Comparison of ENCODE assay signal across 1 cellular context in genomic region chr4:158722917-158723793, GRCh38.
A peak's percentile ranks its signal among the peaks of the same experiment; 100 is the strongest.
TF ChIP-seq lines count a peak whose summit lies in the region.

Gene PPID, minus strand, starts transcription at chr4:158723396. Its CDS starts 108 bp downstream, at chr4:158723288.

TF ChIP-seq in HepG2, 621 proteins besides CTCF, POLR2A, EP300 and RAD21 (continued from another document and continues in another):
- TF ChIP-seq ZBTB40 (IDR thresholded peaks at IDR 0.05) (peak; percentile 75), ZBTB40 (CRISPR knock-in tag; IDR thresholded peaks at IDR 0.05) (0 out of 2 replicates have a peak, but pooled peaks have one; percentile 27), SNAI1 (CRISPR knock-in tag; IDR thresholded peaks at IDR 0.05; ENCODE audit: borderline replicate concordance) (no peak), ARNTL (CRISPR knock-in tag; IDR thresholded peaks at IDR 0.05) (no peak), ZNF282 (IDR thresholded peaks at IDR 0.05; ENCODE audit: partially characterized antibody) (no peak), ZNF710 (CRISPR knock-in tag; IDR thresholded peaks at IDR 0.05; ENCODE audit: borderline replicate concordance) (no peak), E2F2 (CRISPR knock-in tag; IDR thresholded peaks at IDR 0.05; ENCODE audit: borderline replicate concordance) (no peak), ZNF713 (CRISPR knock-in tag; IDR thresholded peaks at IDR 0.05) (no peak), CERS6 (CRISPR knock-in tag; IDR thresholded peaks at IDR 0.05) (no peak), ETS1 (CRISPR knock-in tag; IDR thresholded peaks at IDR 0.05) (0 out of 2 replicates have a peak, but pooled peaks have one; percentile 24), ZNF33B (CRISPR knock-in tag; IDR thresholded peaks at IDR 0.05) (0 out of 2 replicates have a peak, but pooled peaks have one; percentile 54), TAF1 (CRISPR knock-in tag; IDR thresholded peaks at IDR 0.05) (peak; percentile 82), HNRNPK (IDR thresholded peaks at IDR 0.05; ENCODE audit: low read depth, low read length, poor library complexity, severe bottlenecking) (no peak), CHD4 (IDR thresholded peaks at IDR 0.05; ENCODE audit: borderline replicate concordance, low read length) (0 out of 2 replicates have a peak, but pooled peaks have one; percentile 43), ZNF318 (CRISPR knock-in tag; IDR thresholded peaks at IDR 0.05) (no peak; the same call in 1 of the 2 replicates), ZNF772 (CRISPR knock-in tag; IDR thresholded peaks at IDR 0.05) (no peak; the same call in 1 of the 2 replicates), ZNF414 (CRISPR knock-in tag; IDR thresholded peaks at IDR 0.05) (no peak), HBP1 (CRISPR knock-in tag; IDR thresholded peaks at IDR 0.05; ENCODE audit: low read depth) (peak; percentile 91), MXI1 (IDR thresholded peaks at IDR 0.05; ENCODE audit: borderline replicate concordance, low read depth, low read length) (peak; percentile 98), KLF15 (CRISPR knock-in tag; IDR thresholded peaks at IDR 0.05; ENCODE audit: borderline replicate concordance) (0 out of 2 replicates have a peak, but pooled peaks have one; percentile 58), MXD3 (CRISPR knock-in tag; IDR thresholded peaks at IDR 0.05) (0 out of 2 replicates have a peak, but pooled peaks have one; percentile 68), PCBP1 (IDR thresholded peaks at IDR 0.05; ENCODE audit: borderline replicate concordance, low read depth, low read length) (no peak)
